ENCODE assay signal across 8 cellular contexts in genomic region chr18:23259701-23260661, GRCh38.
DNase-seq lines count a peak whose midpoint lies in the region; ATAC-seq, FAIRE-seq and TF ChIP-seq lines count a peak whose summit lies in the region.

No MANE protein-coding gene starts in this region.

- H3K79me2 ChIP-seq in PC-9 (ENCODE audit: low read depth), result no peaks in the 10 kb centered on the region

- BruUV-seq in PC-9 (replicated peaks; lab: Mats Ljungman, UMichigan), result TSS peak; percentile 70

- no peak overlapping the region for H2AFZ ChIP-seq in PC-9

- H3K9me3 Mint-ChIP-seq in stimulated activated effector memory CD8-positive, alpha-beta T cell treated with anti-CD3 and anti-CD28 coated beads, Interleukin-12 subunit alpha, Interleukin-12 subunit beta, amount 100 ng/mL, for 72 hours, result no peaks in the 10 kb centered on the region

- H3K27me3 ChIP-seq in PC-9 (ENCODE audit: insufficient read depth, low read depth), result no peaks in the 10 kb centered on the region

- H3K27ac Mint-ChIP-seq in stimulated activated effector memory CD8-positive, alpha-beta T cell treated with anti-CD3 and anti-CD28 coated beads, Interleukin-12 subunit alpha, Interleukin-12 subunit beta, amount 100 ng/mL, for 72 hours, result peak overlapping the region; percentile 44

- H3K27ac ChIP-seq in PC-9 (peak overlapping the region; percentile 91), kidney (ENCODE audit: low read depth in 2 of 2, low read length in 2 of 2) (peak overlapping the region; percentile 85 to 88)

- DNase-seq in Caki2 (ENCODE audit: low read depth) (peak; percentile 47), HT-29 (ENCODE audit: low spot score) (peak; percentile 67), PC-9 (peak; percentile 77 to 89), cerebellar cortex (ENCODE audit: low spot score) (peak; percentile 80), kidney (peak; percentile 95)
- DNase-seq in stimulated activated effector memory CD8-positive, alpha-beta T cell treated with anti-CD3 and anti-CD28 coated beads, Interleukin-12 subunit alpha, Interleukin-12 subunit beta, amount 100 ng/mL, for 72 hours (ENCODE audit: low spot score in 2 of 2), result no peak
- no peak for DNase-seq in activated CD4-positive, alpha-beta T cell treated with anti-CD3 and anti-CD28 coated beads, Interleukin-2, amount 50 U/mL, for 1 hour

- POLR2A ChIA-PET in PC-9 (lab: Charles Lee; ENCODE audit: unreplicated experiment), result interaction anchor here (0.8 kb wide), 1 partner anchor 73 kb away, joined by 11 read pairs; no protein-coding TSS in a partner anchor

- no peaks in the 10 kb centered on the region for H4K20me1 ChIP-seq in PC-9 (ENCODE audit: insufficient read depth)

- H3K4me3 Mint-ChIP-seq in stimulated activated effector memory CD8-positive, alpha-beta T cell treated with anti-CD3 and anti-CD28 coated beads, Interleukin-12 subunit alpha, Interleukin-12 subunit beta, amount 100 ng/mL, for 72 hours, result peak overlapping the region; percentile 49

- TF ChIP-seq CTCF in PC-9 (conservative IDR thresholded peaks at IDR 0.05) (no peak), kidney (IDR thresholded peaks at IDR 0.05; ENCODE audit: borderline replicate concordance, extremely low read depth, insufficient read depth) (no peak)

- no peaks in the 10 kb centered on the region for H3K36me3 Mint-ChIP-seq in stimulated activated effector memory CD8-positive, alpha-beta T cell treated with anti-CD3 and anti-CD28 coated beads, Interleukin-12 subunit alpha, Interleukin-12 subunit beta, amount 100 ng/mL, for 72 hours

- peak; percentile 67 for ATAC-seq in GM19395 (IDR thresholded peaks at IDR 0.05; ENCODE audit: unreplicated experiment)
- ATAC-seq in stimulated activated effector memory CD8-positive, alpha-beta T cell treated with anti-CD3 and anti-CD28 coated beads, Interleukin-12 subunit alpha, Interleukin-12 subunit beta, amount 100 ng/mL, for 72 hours, result peak; percentile 45

- H3K9me3 ChIP-seq in PC-9 (ENCODE audit: insufficient read depth, low read depth) (no peaks in the 10 kb centered on the region), kidney (ENCODE audit: control insufficient read depth in 1 of 2, low read length in 2 of 2) (no peaks in the 10 kb centered on the region)

- peaks cover 29% of the 10 kb centered on the region for H3F3A ChIP-seq in PC-9 (ENCODE audit: insufficient read depth, low read depth)

- peaks cover 29% of the 10 kb centered on the region for H3K4me1 Mint-ChIP-seq in stimulated activated effector memory CD8-positive, alpha-beta T cell treated with anti-CD3 and anti-CD28 coated beads, Interleukin-12 subunit alpha, Interleukin-12 subunit beta, amount 100 ng/mL, for 72 hours

- H3K9me2 ChIP-seq in PC-9 (ENCODE audit: insufficient read depth), result no peaks in the 10 kb centered on the region

- peak overlapping the region; percentile 84 for H3K4me2 ChIP-seq in PC-9

- CTCF ChIA-PET in PC-9 (lab: Charles Lee), result interaction anchor here (1.2 kb wide), 1 partner anchor 120 kb away, joined by 3 read pairs; no protein-coding TSS in a partner anchor

- intact Hi-C loops in PC-9 (cut with micrococcal nuclease; ENCODE audit: unreplicated experiment), result loop anchor here (2.0 to 10.0 kb wide), 2 partner anchors 71 to 125 kb away; partner anchors contain the start of gene CABLES1
- intact Hi-C loops in kidney (cut with DNase I), result loop anchor here (10.0 kb wide), 1 partner anchor 125 kb away; the partner anchor contains the start of gene CABLES1

- H3K4me3 ChIP-seq in PC-9 (peak overlapping the region; percentile 48; the same call in 1 of the 2 replicates), kidney (ENCODE audit: low read length in 2 of 2) (peak overlapping the region; percentile 24 to 32)

- H3K9ac ChIP-seq in kidney (ENCODE audit: low read length in 2 of 2), result peak overlapping the region in 1 of 2 donors; percentile 77

- H3K36me3 ChIP-seq in PC-9 (ENCODE audit: low read depth) (no peaks in the 10 kb centered on the region), kidney (ENCODE audit: control insufficient read depth in 1 of 2, insufficient read depth in 2 of 2, low read length in 2 of 2) (no peaks in the 10 kb centered on the region)

- in situ Hi-C loops in Caki2 (cut with HindIII; ENCODE audit: low pct_unique_long_range_greater_than_20kb, low sequenced_read_pairs), result no loop called here

- H3K4me1 ChIP-seq in PC-9 (replicated peaks; ENCODE audit: insufficient read depth) (peaks cover 45% of the 10 kb centered on the region), kidney (ENCODE audit: control insufficient read depth in 1 of 2, insufficient read depth in 1 of 2, low read depth in 1 of 2, low read length in 2 of 2) (peaks cover 28 to 36% of the 10 kb centered on the region in 2 donors)

- no peak for FAIRE-seq in kidney (lab: Jason Lieb, UNC)

Comparison
In these comparisons a context has a peak if more than half of its experiments do, and no peak if none do; other contexts are left out.
1. DNase-seq: peak in Caki2 (single experiment), HT-29 (single experiment), PC-9 (2 of 2), cerebellar cortex (single experiment) and kidney (single experiment); none in stimulated activated effector memory CD8-positive, alpha-beta T cell treated with anti-CD3 and anti-CD28 coated beads, Interleukin-12 subunit alpha, Interleukin-12 subunit beta, amount 100 ng/mL, for 72 hours (0 of 2) and activated CD4-positive, alpha-beta T cell treated with anti-CD3 and anti-CD28 coated beads, Interleukin-2, amount 50 U/mL, for 1 hour (single experiment).